ENCODE assay signal across 26 cellular contexts in the genomic region with DNA sequence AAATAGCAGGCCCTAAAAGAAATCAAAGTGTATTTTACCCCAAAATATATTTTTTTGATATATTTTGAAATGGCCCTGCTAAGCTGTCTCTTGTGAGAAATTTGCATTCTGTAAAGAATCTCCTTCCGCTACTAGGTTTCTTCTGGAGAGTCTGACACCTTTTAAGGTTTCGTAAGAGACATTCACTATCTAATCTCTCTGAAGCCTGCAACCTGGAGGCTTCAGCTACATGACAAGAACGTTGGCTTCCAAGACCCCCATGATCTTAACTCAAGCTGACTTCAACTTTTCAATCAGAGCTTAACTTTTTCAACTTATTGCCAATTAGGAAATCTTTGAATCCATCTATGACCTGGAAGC.
DNase-seq lines count a peak whose midpoint lies in the region; ATAC-seq, FAIRE-seq and TF ChIP-seq lines count a peak whose summit lies in the region.
"Had no signal": no experiment of that assay in that cellular context is flagged by ENCODE, and none has a peak within 500 bp of the region (broad histone marks: within the 10 kb centered on the region; RNA-seq: fewer than 3 reads in every experiment).

No MANE protein-coding gene starts in this region.

- no peak overlapping the region for H4K91ac ChIP-seq in H1 (replicated peaks; ENCODE audit: insufficient read length, low read length)

- 83% methylated on average over 3 of the region's 3 CpGs; no CpG with 5 or more reads in 1 of the 2 experiments for WGBS in H1 (ENCODE audit: extremely low coverage in 1 of 2, insufficient coverage in 1 of 2, insufficient read length in 1 of 2, insufficient replicate concordance in 2 of 2, low coverage in 1 of 2, low lambda C conversion rate in 2 of 2, missing lambda C conversion rate in 1 of 2), 2 experiments
- WGBS in mesendoderm (ENCODE audit: extremely low coverage, insufficient coverage, low lambda C conversion rate): no CpG with 5 or more reads among the region's 3 CpGs

- peak; percentile 11 for DNase-seq in GM23338 (ENCODE audit: low spot score)
- DNase-seq in H1 (ENCODE audit: low read depth in 1 of 2, low spot score in 2 of 2): no peak
- DNase-seq in mesendoderm: peak; percentile 84
- no peak for DNase-seq in NCI-H2029 (lab: John Stamatoyannopoulos, UW)
- DNase-seq in activated T-cell treated with anti-CD3 and anti-CD28 coated beads for 4 hours: no peak
- no peak for DNase-seq in NCI-H146 (lab: John Stamatoyannopoulos, UW)
- DNase-seq: 8988T; ACHN; BE2C; C1 segment of cervical spinal cord; CD4-positive, alpha-beta memory T cell; CD4-positive, CD25-positive, alpha-beta regulatory T cell; CD8-positive, alpha-beta memory T cell; COR-L47; DMS 273 treated with DMSO at 0.1 percent for 48 hours; DMS153; DMS79; DND-41; EL; GF-D8 had no signal

- H3K79me1 ChIP-seq in H1 (ENCODE audit: low read depth, low read length) (no peaks in the 10 kb centered on the region), mesendoderm (ENCODE audit: low read length) (no peaks in the 10 kb centered on the region)

- H3K36me3 Mint-ChIP-seq in GM23338 (ENCODE audit: low read depth): peaks cover 21% of the 10 kb centered on the region; the same call in 2 of the 3 replicates
- H3K36me3 Mint-ChIP-seq: CD14-positive monocyte; CD4-positive, alpha-beta memory T cell; CD4-positive, CD25-positive, alpha-beta regulatory T cell; CD8-positive, alpha-beta memory T cell had no signal

- no peak for TF ChIP-seq EP300 in H1 (IDR thresholded peaks at IDR 0.05; ENCODE audit: borderline replicate concordance in 1 of 2, low read depth in 2 of 2, low read length in 2 of 2)

- peaks cover 0 to 4% of the 10 kb centered on the region in 2 experiments; a peak in 1 of 4 replicates for H3K9me3 ChIP-seq in H1 (ENCODE audit: insufficient read depth in 2 of 2, low read depth in 1 of 2, low read length in 1 of 2)
- H3K9me3 ChIP-seq: BE2C, BLaER1 had no signal

- no peak overlapping the region for H2AFZ ChIP-seq in GM23338
- no peak overlapping the region for H2AFZ ChIP-seq in H1 (ENCODE audit: low read length)

- ATAC-seq in GM23338: no peak

- H3K9ac ChIP-seq in H1 (replicated peaks in 1 of 4; ENCODE audit: extremely low read depth in 1 of 4, low read depth in 3 of 4, low read length in 3 of 4) (no peak overlapping the region), mesendoderm (ENCODE audit: low read length) (no peak overlapping the region)
- H3K9ac ChIP-seq: BLaER1 had no signal

- H3K56ac ChIP-seq in H1 (replicated peaks; ENCODE audit: insufficient read length, low read depth, low read length): no peak overlapping the region
- peak overlapping the region; percentile 38 for H3K56ac ChIP-seq in mesendoderm (ENCODE audit: low read length)

- no peak overlapping the region for H3K23ac ChIP-seq in H1 (ENCODE audit: insufficient read length)
- no peak overlapping the region for H3K23ac ChIP-seq in mesendoderm (ENCODE audit: low read length)

- no peak overlapping the region for H3K14ac ChIP-seq in H1 (ENCODE audit: insufficient read length)

- POLR2A ChIA-PET in H1 (lab: Charles Lee; ENCODE audit: partially characterized antibody): no interaction called here

- peak overlapping the region; percentile 78; the same call in 1 of the 2 replicates for H3K27ac Mint-ChIP-seq in GM23338
- H3K27ac Mint-ChIP-seq: CD14-positive monocyte; CD4-positive, alpha-beta memory T cell; CD4-positive, CD25-positive, alpha-beta regulatory T cell; CD8-positive, alpha-beta memory T cell had no signal

- CTCF ChIA-PET in H1 (lab: Charles Lee; ENCODE audit: partially characterized antibody): interaction anchor here (1.0 kb wide), 1 partner anchor 299 kb away, joined by 3 read pairs; no protein-coding TSS in a partner anchor

- H3K79me2 ChIP-seq in GM23338 (replicated peaks; ENCODE audit: insufficient read depth) (no peaks in the 10 kb centered on the region), H1 (ENCODE audit: control insufficient read depth in 1 of 2, insufficient read depth in 2 of 2, low read length in 2 of 2) (no peaks in the 10 kb centered on the region), mesendoderm (ENCODE audit: control insufficient read depth, insufficient read depth, low read length) (no peaks in the 10 kb centered on the region)

- H2BK120ac ChIP-seq in H1 (replicated peaks; ENCODE audit: low read depth, low read length): peak overlapping the region; percentile 15
- H2BK120ac ChIP-seq in mesendoderm (ENCODE audit: low read depth, low read length): peak overlapping the region; percentile 73

- no peak overlapping the region for H2AK5ac ChIP-seq in H1 (ENCODE audit: low read depth, low read length)
- no peak overlapping the region for H2AK5ac ChIP-seq in mesendoderm (ENCODE audit: low read length)

- peak overlapping the region; percentile 40; the same call in 1 of the 2 replicates for H2BK20ac ChIP-seq in H1 (ENCODE audit: low read length)

- H3K23me2 ChIP-seq in H1 (ENCODE audit: low read depth, low read length): no peaks in the 10 kb centered on the region

- H4K8ac ChIP-seq in H1 (ENCODE audit: extremely low read depth, insufficient read depth, low read length) (no peak overlapping the region), mesendoderm (ENCODE audit: low read depth, low read length) (no peak overlapping the region)

- peak overlapping the region; percentile 21; the same call in 1 of the 2 replicates for H3K4me2 ChIP-seq in GM23338
- H3K4me2 ChIP-seq in H1 (ENCODE audit: insufficient read depth in 1 of 2, low read depth in 2 of 2, low read length in 2 of 2): no peak overlapping the region
- no peak overlapping the region for H3K4me2 ChIP-seq in mesendoderm (ENCODE audit: low read length)
- H3K4me2 ChIP-seq: BLaER1 had no signal

- no peak overlapping the region for H3K27ac ChIP-seq in GM23338 (ENCODE audit: low read depth)
- no peak overlapping the region for H3K27ac ChIP-seq in H1 (ENCODE audit: low read depth, low read length)
- H3K27ac ChIP-seq in mesendoderm (ENCODE audit: low read depth, low read length): peak overlapping the region; percentile 62
- H3K27ac ChIP-seq: BLaER1 had no signal

- H3K4me3 Mint-ChIP-seq in GM23338: no peak overlapping the region
- H3K4me3 Mint-ChIP-seq: CD14-positive monocyte; CD4-positive, alpha-beta memory T cell; CD4-positive, CD25-positive, alpha-beta regulatory T cell; CD8-positive, alpha-beta memory T cell had no signal

- H4K5ac ChIP-seq in H1 (ENCODE audit: insufficient read length, low read depth, low read length): no peak overlapping the region
- no peak overlapping the region for H4K5ac ChIP-seq in mesendoderm (ENCODE audit: low read length)

- H3K9me3 Mint-ChIP-seq in GM23338: peaks cover 12% of the 10 kb centered on the region; the same call in 2 of the 3 replicates

- TF ChIP-seq CTCF in GM23338 (conservative IDR thresholded peaks at IDR 0.05; ENCODE audit: low read depth in 2 of 2) (no peak), H1 (IDR thresholded peaks at IDR 0.05; ENCODE audit: control extremely low read depth in 1 of 3, insufficient read depth in 1 of 3, low read depth in 1 of 3, low read length in 3 of 3) (no peak)

- H3K36me3 ChIP-seq in GM23338 (ENCODE audit: insufficient read depth) (no peaks in the 10 kb centered on the region), H1 (ENCODE audit: control insufficient read depth in 2 of 4, insufficient read depth in 4 of 4, low read length in 3 of 4) (no peaks in the 10 kb centered on the region; a peak in 1 of 8 replicates), mesendoderm (ENCODE audit: control insufficient read depth, insufficient read depth, low read length) (no peaks in the 10 kb centered on the region)
- H3K36me3 ChIP-seq: BE2C, BLaER1 had no signal

- H3K18ac ChIP-seq in H1 (ENCODE audit: extremely low read depth, low read length): 0 out of 2 replicates have a peak overlapping the region, but pooled peaks have one; percentile 11
- H3K18ac ChIP-seq in mesendoderm (ENCODE audit: low read length): peak overlapping the region; percentile 75

- H4K20me1 ChIP-seq in GM23338 (replicated peaks; ENCODE audit: insufficient read depth): no peaks in the 10 kb centered on the region
- no peaks in the 10 kb centered on the region for H4K20me1 ChIP-seq in H1 (replicated peaks in 1 of 2; ENCODE audit: control insufficient read depth in 1 of 2, insufficient read depth in 2 of 2, low read length in 2 of 2)
- H4K20me1 ChIP-seq: BLaER1 had no signal

- no peak overlapping the region for H2BK15ac ChIP-seq in H1 (ENCODE audit: low read length)
- H2BK15ac ChIP-seq in mesendoderm (replicated peaks; ENCODE audit: low read depth): no peak overlapping the region

- H2BK12ac ChIP-seq in H1 (ENCODE audit: low read depth, low read length): 0 out of 2 replicates have a peak overlapping the region, but pooled peaks have one; percentile 64

- no peak overlapping the region for H3K4me3 ChIP-seq in GM23338
- H3K4me3 ChIP-seq in H1 (ENCODE audit: extremely low read depth in 1 of 4, insufficient read depth in 2 of 4, low read depth in 3 of 4, low read length in 4 of 4): peak overlapping the region in 1 of 4 experiments; percentile 13; a peak in 1 of 8 replicates
- no peak overlapping the region for H3K4me3 ChIP-seq in mesendoderm (ENCODE audit: low read length)
- H3K4me3 ChIP-seq: BLaER1 had no signal

- no peaks in the 10 kb centered on the region for H3F3A ChIP-seq in GM23338 (replicated peaks; ENCODE audit: low read depth)

- TF ChIP-seq POLR2A in H1 (IDR thresholded peaks at IDR 0.05; ENCODE audit: control extremely low read depth in 1 of 2, low read depth in 2 of 2, low read length in 2 of 2): no peak

- no peak for FAIRE-seq in H1 (lab: Jason Lieb, UNC)
- FAIRE-seq: A204.1, G401.6, GM12891, GM19239 had no signal

- H3K4me1 Mint-ChIP-seq in GM23338: peaks cover 18% of the 10 kb centered on the region
- H3K4me1 Mint-ChIP-seq: CD14-positive monocyte; CD4-positive, alpha-beta memory T cell; CD4-positive, CD25-positive, alpha-beta regulatory T cell; CD8-positive, alpha-beta memory T cell had no signal

- H3K9me2 ChIP-seq in GM23338 (ENCODE audit: insufficient read depth): peaks cover 9% of the 10 kb centered on the region

- peaks cover 14% of the 10 kb centered on the region; the same call in 1 of the 2 replicates for H3K4me1 ChIP-seq in GM23338 (ENCODE audit: insufficient read depth)
- H3K4me1 ChIP-seq in H1 (replicated peaks in 1 of 4; ENCODE audit: control insufficient read depth in 3 of 4, insufficient read depth in 4 of 4, low read length in 3 of 4): peaks cover 0 to 4% (median 0%) of the 10 kb centered on the region in 4 experiments; a peak in 3 of 7 replicates
- no peaks in the 10 kb centered on the region for H3K4me1 ChIP-seq in mesendoderm (ENCODE audit: control insufficient read depth, low read depth, low read length)
- H3K4me1 ChIP-seq: BE2C, BLaER1 had no signal

- H3K4ac ChIP-seq in H1 (replicated peaks; ENCODE audit: insufficient read length, low read depth, low read length) (no peak overlapping the region), mesendoderm (ENCODE audit: low read depth, low read length) (no peak overlapping the region)

- no peak for TF ChIP-seq RAD21 in H1 (IDR thresholded peaks at IDR 0.05 in 1 of 2, conservative IDR thresholded peaks at IDR 0.05 in 1 of 2; ENCODE audit: low read depth in 2 of 2, low read length in 2 of 2)

- peak overlapping the region; percentile 69; the same call in 1 of the 2 replicates for H2BK5ac ChIP-seq in H1 (ENCODE audit: low read depth, low read length)
- peak overlapping the region; percentile 72 for H2BK5ac ChIP-seq in mesendoderm (ENCODE audit: low read length)

- H3K27me3 ChIP-seq in GM23338 (ENCODE audit: insufficient read depth): no peaks in the 10 kb centered on the region
- no peaks in the 10 kb centered on the region for H3K27me3 ChIP-seq in H1 (replicated peaks in 1 of 4; ENCODE audit: control insufficient read depth in 3 of 4, extremely low read depth in 1 of 4, insufficient read depth in 3 of 4, low read length in 3 of 4)
- no peaks in the 10 kb centered on the region for H3K27me3 ChIP-seq in mesendoderm (ENCODE audit: insufficient read depth, low read length, poor library complexity)
- H3K27me3 ChIP-seq: BE2C, BLaER1 had no signal

- H3K27me3 Mint-ChIP-seq in GM23338 (ENCODE audit: insufficient read depth, low read depth, poor library complexity): no peaks in the 10 kb centered on the region
- H3K27me3 Mint-ChIP-seq: CD4-positive, alpha-beta memory T cell; CD4-positive, CD25-positive, alpha-beta regulatory T cell; CD8-positive, alpha-beta memory T cell had no signal

Comparison
In these comparisons a context has a peak if more than half of its experiments do, and no peak if none do; other contexts are left out.
1. DNase-seq: peak in GM23338 (single experiment) and mesendoderm (single experiment); none in H1 (0 of 2), NCI-H2029 (single experiment), activated T-cell treated with anti-CD3 and anti-CD28 coated beads for 4 hours (single experiment) and NCI-H146 (single experiment).